In genomic region chr9:98228392-98229089, GRCh38 we compare ENCODE assay signal across 1 cellular context.
TF ChIP-seq lines count a peak whose summit lies in the region.

No MANE protein-coding gene starts in this region.

TF ChIP-seq in GM23338, 12 proteins besides CTCF, POLR2A, EP300 and RAD21 (continued from another document):
- no peak for TF ChIP-seq JUNB (IDR thresholded peaks at IDR 0.05; ENCODE audit: unreplicated experiment)
- no peak for TF ChIP-seq ZNF114 (CRISPR knock-in tag; IDR thresholded peaks at IDR 0.05)
- no peak for TF ChIP-seq EZH2 (IDR thresholded peaks at IDR 0.05; ENCODE audit: low read depth, unreplicated experiment)
- TF ChIP-seq STAT1 (IDR thresholded peaks at IDR 0.05; ENCODE audit: unreplicated experiment): no peak
- no peak for TF ChIP-seq POLR2AphosphoS5 (IDR thresholded peaks at IDR 0.05; ENCODE audit: low read depth)
